ENCODE assay signal across 1 cellular context in the genomic region with DNA sequence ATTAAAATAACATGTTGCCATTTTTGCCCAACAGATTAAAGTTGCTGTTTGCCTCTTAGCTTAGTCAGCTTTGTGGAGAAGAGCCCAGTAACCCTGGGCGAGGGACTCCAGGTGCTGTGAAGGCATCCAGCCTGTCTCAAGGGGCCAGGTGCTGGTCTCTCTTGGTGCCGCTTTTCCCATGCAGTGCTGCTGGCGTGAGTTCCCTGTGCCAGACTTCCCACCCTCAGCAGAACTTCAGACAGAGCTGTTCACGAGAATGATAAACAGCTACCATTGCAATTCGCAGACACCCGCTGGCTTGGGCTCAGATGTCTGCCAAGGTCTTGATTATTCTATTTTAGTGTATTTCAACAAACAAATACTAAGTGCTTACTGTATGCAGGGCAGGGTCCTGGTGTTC.
TF ChIP-seq lines count a peak whose summit lies in the region.

No MANE protein-coding gene starts in this region.

TF ChIP-seq in WTC11, 78 proteins besides CTCF, POLR2A, EP300 and RAD21 (continued from another document):
- TF ChIP-seq, protein P1, sequence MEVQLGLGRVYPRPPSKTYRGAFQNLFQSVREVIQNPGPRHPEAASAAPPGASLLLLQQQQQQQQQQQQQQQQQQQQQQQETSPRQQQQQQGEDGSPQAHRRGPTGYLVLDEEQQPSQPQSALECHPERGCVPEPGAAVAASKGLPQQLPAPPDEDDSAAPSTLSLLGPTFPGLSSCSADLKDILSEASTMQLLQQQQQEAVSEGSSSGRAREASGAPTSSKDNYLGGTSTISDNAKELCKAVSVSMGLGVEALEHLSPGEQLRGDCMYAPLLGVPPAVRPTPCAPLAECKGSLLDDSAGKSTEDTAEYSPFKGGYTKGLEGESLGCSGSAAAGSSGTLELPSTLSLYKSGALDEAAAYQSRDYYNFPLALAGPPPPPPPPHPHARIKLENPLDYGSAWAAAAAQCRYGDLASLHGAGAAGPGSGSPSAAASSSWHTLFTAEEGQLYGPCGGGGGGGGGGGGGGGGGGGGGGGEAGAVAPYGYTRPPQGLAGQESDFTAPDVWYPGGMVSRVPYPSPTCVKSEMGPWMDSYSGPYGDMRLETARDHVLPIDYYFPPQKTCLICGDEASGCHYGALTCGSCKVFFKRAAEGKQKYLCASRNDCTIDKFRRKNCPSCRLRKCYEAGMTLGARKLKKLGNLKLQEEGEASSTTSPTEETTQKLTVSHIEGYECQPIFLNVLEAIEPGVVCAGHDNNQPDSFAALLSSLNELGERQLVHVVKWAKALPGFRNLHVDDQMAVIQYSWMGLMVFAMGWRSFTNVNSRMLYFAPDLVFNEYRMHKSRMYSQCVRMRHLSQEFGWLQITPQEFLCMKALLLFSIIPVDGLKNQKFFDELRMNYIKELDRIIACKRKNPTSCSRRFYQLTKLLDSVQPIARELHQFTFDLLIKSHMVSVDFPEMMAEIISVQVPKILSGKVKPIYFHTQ (CRISPR knock-in tag; IDR thresholded peaks at IDR 0.05), result no peak
- no peak for TF ChIP-seq FOXJ3 (CRISPR knock-in tag; IDR thresholded peaks at IDR 0.05; ENCODE audit: borderline replicate concordance)
- TF ChIP-seq CREB1 (CRISPR knock-in tag; IDR thresholded peaks at IDR 0.05), result no peak
- TF ChIP-seq, protein P2, sequence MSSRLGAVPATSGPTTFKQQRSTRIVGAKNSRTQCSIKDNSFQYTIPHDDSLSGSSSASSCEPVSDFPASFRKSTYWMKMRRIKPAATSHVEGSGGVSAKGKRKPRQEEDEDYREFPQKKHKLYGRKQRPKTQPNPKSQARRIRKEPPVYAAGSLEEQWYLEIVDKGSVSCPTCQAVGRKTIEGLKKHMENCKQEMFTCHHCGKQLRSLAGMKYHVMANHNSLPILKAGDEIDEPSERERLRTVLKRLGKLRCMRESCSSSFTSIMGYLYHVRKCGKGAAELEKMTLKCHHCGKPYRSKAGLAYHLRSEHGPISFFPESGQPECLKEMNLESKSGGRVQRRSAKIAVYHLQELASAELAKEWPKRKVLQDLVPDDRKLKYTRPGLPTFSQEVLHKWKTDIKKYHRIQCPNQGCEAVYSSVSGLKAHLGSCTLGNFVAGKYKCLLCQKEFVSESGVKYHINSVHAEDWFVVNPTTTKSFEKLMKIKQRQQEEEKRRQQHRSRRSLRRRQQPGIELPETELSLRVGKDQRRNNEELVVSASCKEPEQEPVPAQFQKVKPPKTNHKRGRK (CRISPR knock-in tag; IDR thresholded peaks at IDR 0.05; ENCODE audit: borderline replicate concordance), result no peak
- no peak for TF ChIP-seq EMX1 (CRISPR knock-in tag; IDR thresholded peaks at IDR 0.05)
